Comparison of ENCODE assay signal across 14 cellular contexts in genomic region chr2:111157071-111157661, GRCh38. TPM values are rescaled to one million over a fixed set of nuclear protein-coding genes. Genes with fewer than 3 reads are reported as not detected.
DNase-seq lines count a peak whose midpoint lies in the region; ATAC-seq and TF ChIP-seq lines count a peak whose summit lies in the region.
"Had no signal": no experiment of that assay in that cellular context is flagged by ENCODE, and none has a peak within 500 bp of the region (broad histone marks: within the 10 kb centered on the region; RNA-seq: fewer than 3 reads in every experiment).

No MANE protein-coding gene starts in this region.

- no peak for DNase-seq in activated T-cell treated with anti-CD3 and anti-CD28 coated beads, Interleukin-2, amount 50 U/mL, for 72 hours
- DNase-seq in activated T-cell treated with anti-CD3 and anti-CD28 coated beads for 4 hours, result no peak
- peak; percentile 81 for DNase-seq in NCI-H2029 (lab: John Stamatoyannopoulos, UW)
- no peak for DNase-seq in SIG-M5 (lab: John Stamatoyannopoulos, UW)
- DNase-seq in adrenal gland, result no peak
- DNase-seq in COLO829 (ENCODE audit: low spot score), result no peak
- DNase-seq: activated CD4-positive, alpha-beta T cell treated with anti-CD3 and anti-CD28 coated beads, Interleukin-2, amount 50 U/mL, for 4 hours; colonic mucosa; NCI-H524; posterior cingulate gyrus had no signal

- H3K27ac ChIP-seq in thymus (ENCODE audit: low read depth) (peak overlapping the region; percentile 96), adrenal gland (no peak overlapping the region)
- H3K27ac ChIP-seq: colonic mucosa had no signal

- no peaks in the 10 kb centered on the region for H3K27me3 Mint-ChIP-seq in activated T-cell treated with anti-CD3 and anti-CD28 coated beads, Interleukin-2, amount 50 U/mL, for 72 hours (ENCODE audit: low read depth)
- H3K27me3 Mint-ChIP-seq: CD8-positive, alpha-beta memory T cell had no signal

- H3K36me3 ChIP-seq in thymus (ENCODE audit: control insufficient read depth, insufficient read depth) (peaks cover 43% of the 10 kb centered on the region), adrenal gland (replicated peaks in 1 of 2) (peaks cover 0 to 9% of the 10 kb centered on the region in 2 donors)
- H3K36me3 ChIP-seq: colonic mucosa had no signal

- peaks cover 9 to 25% of the 10 kb centered on the region in 2 donors for H3K36me3 Mint-ChIP-seq in activated T-cell treated with anti-CD3 and anti-CD28 coated beads, Interleukin-2, amount 50 U/mL, for 72 hours (ENCODE audit: insufficient read depth in 2 of 2)

- 16% methylated on average over 5 of the region's 5 CpGs for WGBS in thymus
- 87 to 90% (median 88%) methylated on average over 5 of the region's 5 CpGs for WGBS in adrenal gland, 4 donors

- H3K27me3 ChIP-seq in thymus (ENCODE audit: control insufficient read depth, insufficient read depth) (no peaks in the 10 kb centered on the region), adrenal gland (no peaks in the 10 kb centered on the region)
- H3K27me3 ChIP-seq: colonic mucosa had no signal

- H3K4me1 ChIP-seq in thymus (ENCODE audit: control insufficient read depth, insufficient read depth, low read length), result peaks cover 44% of the 10 kb centered on the region
- peaks cover 0 to 4% of the 10 kb centered on the region in 2 donors for H3K4me1 ChIP-seq in adrenal gland (replicated peaks in 1 of 2)
- H3K4me1 ChIP-seq: colonic mucosa had no signal

- ATAC-seq in activated T-cell treated with anti-CD3 and anti-CD28 coated beads, Interleukin-2, amount 50 U/mL, for 72 hours (replicated peaks in 1 of 2), result peak; percentile 32 to 58
- ATAC-seq in HG02623 (IDR thresholded peaks at IDR 0.05; ENCODE audit: unreplicated experiment), result peak; percentile 49
- ATAC-seq: HCT116 had no signal

- H3K27ac Mint-ChIP-seq in activated T-cell treated with anti-CD3 and anti-CD28 coated beads, Interleukin-2, amount 50 U/mL, for 72 hours, result no peak overlapping the region

- no peak for TF ChIP-seq POLR2A in adrenal gland (IDR thresholded peaks at IDR 0.05)

- H3K4me3 ChIP-seq in thymus (ENCODE audit: low read length) (peak overlapping the region; percentile 14), adrenal gland (no peak overlapping the region)
- H3K4me3 ChIP-seq: colonic mucosa had no signal

- intact Hi-C loops in adrenal gland (cut with DNase I), result no loop called here

- TF ChIP-seq CTCF in adrenal gland (IDR thresholded peaks at IDR 0.05), result no peak

- H3K9me3 ChIP-seq in thymus (ENCODE audit: control insufficient read depth) (no peaks in the 10 kb centered on the region), adrenal gland (replicated peaks in 1 of 3) (no peaks in the 10 kb centered on the region)
- H3K9me3 ChIP-seq: colonic mucosa had no signal

- H3K4me1 Mint-ChIP-seq in activated T-cell treated with anti-CD3 and anti-CD28 coated beads, Interleukin-2, amount 50 U/mL, for 72 hours (ENCODE audit: low read depth), result peaks cover 60% of the 10 kb centered on the region

- peak overlapping the region in 1 of 2 donors; percentile 39 for H3K4me3 Mint-ChIP-seq in activated T-cell treated with anti-CD3 and anti-CD28 coated beads, Interleukin-2, amount 50 U/mL, for 72 hours

- H3K9me3 Mint-ChIP-seq in activated T-cell treated with anti-CD3 and anti-CD28 coated beads, Interleukin-2, amount 50 U/mL, for 72 hours, result no peaks in the 10 kb centered on the region
- H3K9me3 Mint-ChIP-seq: CD8-positive, alpha-beta memory T cell had no signal

RNA-seq across cellular contexts. Expression of gene BCL2L11, which starts 36.5 kb away (rescaled TPM):
- total RNA-seq in activated T-cell treated with anti-CD3 and anti-CD28 coated beads, Interleukin-2, amount 50 U/mL, for 72 hours, result 10 to 100 TPM; 35.4 to 36.0 TPM
- polyA plus RNA-seq in thymus (47.6 TPM), adrenal gland (1 to 10 TPM; 2.5 to 7.8 (median 4.5) TPM)
- 100 to 1,000 TPM in 1 of 8 donors, 10 to 100 TPM in 7; 10.4 to 165 (median 21.1) TPM for total RNA-seq in adrenal gland
